30 cellular contexts compared by ENCODE assay signal in the genomic region with DNA sequence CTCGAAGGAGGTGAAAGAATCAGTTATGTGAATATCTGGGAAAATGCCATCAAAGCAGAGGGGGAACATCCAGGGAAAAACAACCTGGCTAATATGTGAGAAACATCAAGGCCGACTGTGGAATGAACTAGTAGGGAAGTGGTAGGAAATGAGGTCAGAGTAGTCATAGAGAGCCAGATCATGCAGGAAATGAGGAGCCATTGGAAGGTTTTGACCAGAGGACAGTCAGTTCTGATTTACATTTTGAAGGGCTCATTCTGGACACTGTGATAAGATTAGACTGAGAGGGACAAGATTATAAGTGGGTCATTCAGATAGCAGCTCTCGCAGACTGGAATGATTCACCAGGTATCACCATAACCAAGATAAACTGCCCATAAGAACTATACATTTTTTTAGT.
DNase-seq lines count a peak whose midpoint lies in the region; ATAC-seq, FAIRE-seq and TF ChIP-seq lines count a peak whose summit lies in the region.
"Had no signal": no experiment of that assay in that cellular context is flagged by ENCODE, and none has a peak within 500 bp of the region (broad histone marks: within the 10 kb centered on the region; RNA-seq: fewer than 3 reads in every experiment).

No MANE protein-coding gene starts in this region.

- TF ChIP-seq CTCF in astrocyte (IDR thresholded peaks at IDR 0.05; ENCODE audit: insufficient read depth, low read depth, low read length) (no peak), keratinocyte (optimal IDR thresholded peaks at IDR 0.05 in 1 of 3, IDR thresholded peaks at IDR 0.05 in 1 of 3, conservative IDR thresholded peaks at IDR 0.05 in 1 of 3; ENCODE audit: extremely low read depth in 1 of 3, insufficient read depth in 2 of 3, low read length in 3 of 3) (no peak), chondrocyte (IDR thresholded peaks at IDR 0.05) (no peak)

- DNase-seq in ELR (ENCODE audit: low read depth), result peak; percentile 70
- peak; percentile 63 for DNase-seq in M059J (ENCODE audit: low read depth)
- peak; percentile 12 for DNase-seq in astrocyte (ENCODE audit: low read depth)
- no peak for DNase-seq in keratinocyte (ENCODE audit: low read depth, low spot score)
- no peak for DNase-seq in chondrocyte (ENCODE audit: low spot score)
- DNase-seq in DMS 273 (lab: John Stamatoyannopoulos, UW; ENCODE audit: unreplicated experiment), result no peak
- DNase-seq in MG63, result no peak
- DNase-seq: activated CD4-positive, alpha-beta T cell treated with anti-CD3 and anti-CD28 coated beads, Interleukin-2, amount 10 ng/mL, durations not matched to agents 7 days and 5 days; activated effector memory CD4-positive, alpha-beta T cell treated with anti-CD3 and anti-CD28 coated beads, Interleukin-2, amount 50 U/mL, for 16 hours; activated naive CD8-positive, alpha-beta T cell treated with anti-CD3 and anti-CD28 coated beads, Interleukin-2, amount 10 ng/mL, durations not matched to agents 7 days and 5 days; activated T-cell treated with anti-CD3 and anti-CD28 coated beads, Interleukin-2, amount 50 U/mL, for 24 hours; esophagus squamous epithelium; left cardiac atrium; MM.1S; NCI-H1105 treated with DMSO at 0.1 percent for 48 hours; NCI-H2081; NCI-H345; Peyer's patch; SHP77 treated with DMSO at 0.1 percent for 48 hours; stimulated activated CD4-positive, alpha-beta T cell treated with anti-CD3 and anti-CD28 coated beads, Interleukin-15, amount 100 ng/mL, for 24 hours; T1000; upper lobe of left lung had no signal

- H3K4me3 ChIP-seq in astrocyte (ENCODE audit: insufficient read depth, low read depth, low read length) (no peak overlapping the region), keratinocyte (ENCODE audit: control insufficient read depth in 2 of 3, extremely low read depth in 1 of 3, insufficient read depth in 2 of 3, low read depth in 1 of 3, low read length in 3 of 3) (no peak overlapping the region), MG63 (no peak overlapping the region)
- H3K4me3 ChIP-seq: ascending aorta, BLaER1, esophagus squamous epithelium, gastroesophageal sphincter, lung, Peyer's patch, upper lobe of left lung had no signal

- H3K4me1 Mint-ChIP-seq in astrocyte (ENCODE audit: low read depth, unreplicated experiment) (peaks cover 6% of the 10 kb centered on the region), chondrocyte (ENCODE audit: low read depth) (no peaks in the 10 kb centered on the region)
- H3K4me1 Mint-ChIP-seq: activated CD4-positive, alpha-beta T cell treated with anti-CD3 and anti-CD28 coated beads, Interleukin-2, amount 10 ng/mL, durations not matched to agents 7 days and 5 days; activated naive CD8-positive, alpha-beta T cell treated with anti-CD3 and anti-CD28 coated beads, Interleukin-2, amount 10 ng/mL, durations not matched to agents 7 days and 5 days; stimulated activated effector memory CD8-positive, alpha-beta T cell treated with anti-CD3 and anti-CD28 coated beads, Interleukin-12 subunit alpha, Interleukin-12 subunit beta, amount 100 ng/mL, for 72 hours; WTC11 had no signal

- H3K9me3 Mint-ChIP-seq in astrocyte (ENCODE audit: unreplicated experiment) (no peaks in the 10 kb centered on the region), chondrocyte (ENCODE audit: low read depth) (no peaks in the 10 kb centered on the region)
- H3K9me3 Mint-ChIP-seq: activated CD4-positive, alpha-beta T cell treated with anti-CD3 and anti-CD28 coated beads, Interleukin-2, amount 10 ng/mL, durations not matched to agents 7 days and 5 days; activated naive CD8-positive, alpha-beta T cell treated with anti-CD3 and anti-CD28 coated beads, Interleukin-2, amount 10 ng/mL, durations not matched to agents 7 days and 5 days; activated T-cell treated with anti-CD3 and anti-CD28 coated beads, Interleukin-2, amount 50 U/mL, for 24 hours; dendritic cell treated with granulocyte-macrophage colony-stimulating factor and Interleukin-4, amounts not matched to agents 40 ng/mL and 50 ng/mL, for 4 days; stimulated activated effector memory CD8-positive, alpha-beta T cell treated with anti-CD3 and anti-CD28 coated beads, Interleukin-12 subunit alpha, Interleukin-12 subunit beta, amount 100 ng/mL, for 72 hours; WTC11 had no signal

- H3K27me3 Mint-ChIP-seq in astrocyte (ENCODE audit: low read depth, unreplicated experiment) (no peaks in the 10 kb centered on the region), chondrocyte (ENCODE audit: low read depth) (peaks cover 37% of the 10 kb centered on the region)

- H3K27ac ChIP-seq in astrocyte (ENCODE audit: low read depth, low read length) (no peak overlapping the region), keratinocyte (ENCODE audit: control insufficient read depth, insufficient read depth, low read length) (no peak overlapping the region)
- H3K27ac ChIP-seq: ascending aorta, BLaER1, esophagus squamous epithelium, gastroesophageal sphincter, Peyer's patch, upper lobe of left lung had no signal

- ATAC-seq in GM18520 (IDR thresholded peaks at IDR 0.05; ENCODE audit: unreplicated experiment), result no peak
- ATAC-seq: gastroesophageal sphincter; left cardiac atrium; stimulated activated effector memory CD8-positive, alpha-beta T cell treated with anti-CD3 and anti-CD28 coated beads, Interleukin-12 subunit alpha, Interleukin-12 subunit beta, amount 100 ng/mL, for 72 hours; WTC11 had no signal

- no peaks in the 10 kb centered on the region for H4K20me1 ChIP-seq in astrocyte (ENCODE audit: insufficient read depth, low read length)
- H4K20me1 ChIP-seq in keratinocyte (ENCODE audit: control insufficient read depth, extremely low read depth, insufficient read depth, low read length), result no peaks in the 10 kb centered on the region
- H4K20me1 ChIP-seq: BLaER1 had no signal

- H2AFZ ChIP-seq in astrocyte (ENCODE audit: low read depth, low read length), result no peak overlapping the region
- H2AFZ ChIP-seq in keratinocyte (ENCODE audit: control insufficient read depth, low read length), result peak overlapping the region; percentile 36

- H3K4me1 ChIP-seq in astrocyte (ENCODE audit: insufficient read depth, low read length), result no peaks in the 10 kb centered on the region
- H3K4me1 ChIP-seq in keratinocyte (ENCODE audit: control insufficient read depth, extremely low read depth, insufficient read depth, low read length), result no peaks in the 10 kb centered on the region
- H3K4me1 ChIP-seq: ascending aorta, BLaER1, esophagus squamous epithelium, gastroesophageal sphincter, Peyer's patch, upper lobe of left lung had no signal

- no peak overlapping the region for H3K4me2 ChIP-seq in astrocyte (ENCODE audit: low read length)
- no peak overlapping the region for H3K4me2 ChIP-seq in keratinocyte (ENCODE audit: control insufficient read depth, extremely low read depth, insufficient read depth, low read depth, low read length)
- H3K4me2 ChIP-seq: BLaER1 had no signal

- H3K9me1 ChIP-seq in keratinocyte (ENCODE audit: control insufficient read depth, extremely low read depth, insufficient read depth, low read length), result no peaks in the 10 kb centered on the region

- H3K4me3 Mint-ChIP-seq in astrocyte (ENCODE audit: unreplicated experiment) (no peak overlapping the region), chondrocyte (ENCODE audit: unreplicated experiment) (no peak overlapping the region)
- H3K4me3 Mint-ChIP-seq: activated CD4-positive, alpha-beta T cell treated with anti-CD3 and anti-CD28 coated beads, Interleukin-2, amount 10 ng/mL, durations not matched to agents 7 days and 5 days; activated naive CD8-positive, alpha-beta T cell treated with anti-CD3 and anti-CD28 coated beads, Interleukin-2, amount 10 ng/mL, durations not matched to agents 7 days and 5 days; activated T-cell treated with anti-CD3 and anti-CD28 coated beads, Interleukin-2, amount 50 U/mL, for 24 hours; dendritic cell treated with granulocyte-macrophage colony-stimulating factor and Interleukin-4, amounts not matched to agents 40 ng/mL and 50 ng/mL, for 4 days; stimulated activated effector memory CD8-positive, alpha-beta T cell treated with anti-CD3 and anti-CD28 coated beads, Interleukin-12 subunit alpha, Interleukin-12 subunit beta, amount 100 ng/mL, for 72 hours; WTC11 had no signal

- FAIRE-seq in astrocyte (lab: Jason Lieb, UNC), result no peak
- no peak for FAIRE-seq in keratinocyte (lab: Jason Lieb, UNC)

- dilution Hi-C loops in keratinocyte (cut with MboI; ENCODE audit: extremely low pct_ligation_motif_present, low sequenced_read_pairs), result no loop called here

- H3K27me3 ChIP-seq in astrocyte (ENCODE audit: insufficient read depth, low read length) (no peaks in the 10 kb centered on the region), keratinocyte (ENCODE audit: control insufficient read depth, extremely low read depth, insufficient read depth, low read length) (no peaks in the 10 kb centered on the region), MG63 (peaks cover 30% of the 10 kb centered on the region)
- H3K27me3 ChIP-seq: ascending aorta, BLaER1, esophagus squamous epithelium, gastroesophageal sphincter, Peyer's patch, upper lobe of left lung had no signal

- H3K27ac Mint-ChIP-seq in astrocyte (ENCODE audit: unreplicated experiment) (peak overlapping the region; percentile 31), chondrocyte (ENCODE audit: unreplicated experiment) (no peak overlapping the region)
- H3K27ac Mint-ChIP-seq: activated CD4-positive, alpha-beta T cell treated with anti-CD3 and anti-CD28 coated beads, Interleukin-2, amount 10 ng/mL, durations not matched to agents 7 days and 5 days; activated naive CD8-positive, alpha-beta T cell treated with anti-CD3 and anti-CD28 coated beads, Interleukin-2, amount 10 ng/mL, durations not matched to agents 7 days and 5 days; activated T-cell treated with anti-CD3 and anti-CD28 coated beads, Interleukin-2, amount 50 U/mL, for 24 hours; dendritic cell treated with granulocyte-macrophage colony-stimulating factor and Interleukin-4, amounts not matched to agents 40 ng/mL and 50 ng/mL, for 4 days; stimulated activated effector memory CD8-positive, alpha-beta T cell treated with anti-CD3 and anti-CD28 coated beads, Interleukin-12 subunit alpha, Interleukin-12 subunit beta, amount 100 ng/mL, for 72 hours; WTC11 had no signal

- H3K9me3 ChIP-seq in astrocyte (ENCODE audit: insufficient read depth, low read depth, low read length) (no peaks in the 10 kb centered on the region), keratinocyte (ENCODE audit: control insufficient read depth, low read depth, low read length) (no peaks in the 10 kb centered on the region), MG63 (no peaks in the 10 kb centered on the region)
- H3K9me3 ChIP-seq: ascending aorta, BLaER1, esophagus squamous epithelium, gastroesophageal sphincter, Peyer's patch, upper lobe of left lung had no signal

- no peaks in the 10 kb centered on the region for H3K79me2 ChIP-seq in astrocyte (ENCODE audit: insufficient read depth, low read length)
- no peaks in the 10 kb centered on the region for H3K79me2 ChIP-seq in keratinocyte (ENCODE audit: control insufficient read depth, insufficient read depth, low read length)

- H3K9ac ChIP-seq in astrocyte (ENCODE audit: low read length) (no peak overlapping the region), keratinocyte (ENCODE audit: control insufficient read depth, extremely low read depth, insufficient read depth, low read length) (no peak overlapping the region)
- H3K9ac ChIP-seq: BLaER1 had no signal

- H3K36me3 Mint-ChIP-seq in astrocyte (ENCODE audit: low read depth, unreplicated experiment) (no peaks in the 10 kb centered on the region), chondrocyte (ENCODE audit: low read depth) (no peaks in the 10 kb centered on the region)
- H3K36me3 Mint-ChIP-seq: activated naive CD8-positive, alpha-beta T cell treated with anti-CD3 and anti-CD28 coated beads, Interleukin-2, amount 10 ng/mL, durations not matched to agents 7 days and 5 days; stimulated activated effector memory CD8-positive, alpha-beta T cell treated with anti-CD3 and anti-CD28 coated beads, Interleukin-12 subunit alpha, Interleukin-12 subunit beta, amount 100 ng/mL, for 72 hours; WTC11 had no signal

- H3K36me3 ChIP-seq in astrocyte (ENCODE audit: insufficient read depth, low read length), result no peaks in the 10 kb centered on the region
- H3K36me3 ChIP-seq in keratinocyte (ENCODE audit: control insufficient read depth in 2 of 2, extremely low read depth in 1 of 2, insufficient read depth in 2 of 2, low read length in 2 of 2), result no peaks in the 10 kb centered on the region
- no peaks in the 10 kb centered on the region for H3K36me3 ChIP-seq in MG63
- H3K36me3 ChIP-seq: ascending aorta, BLaER1, esophagus squamous epithelium, gastroesophageal sphincter, Peyer's patch, upper lobe of left lung had no signal

Comparison
In these comparisons a context has a peak if more than half of its experiments do, and no peak if none do; other contexts are left out.
1. DNase-seq: peak in ELR (single experiment), M059J (single experiment) and astrocyte (single experiment); none in keratinocyte (single experiment), chondrocyte (single experiment), DMS 273 (single experiment) and MG63 (single experiment).